In the genomic region with DNA sequence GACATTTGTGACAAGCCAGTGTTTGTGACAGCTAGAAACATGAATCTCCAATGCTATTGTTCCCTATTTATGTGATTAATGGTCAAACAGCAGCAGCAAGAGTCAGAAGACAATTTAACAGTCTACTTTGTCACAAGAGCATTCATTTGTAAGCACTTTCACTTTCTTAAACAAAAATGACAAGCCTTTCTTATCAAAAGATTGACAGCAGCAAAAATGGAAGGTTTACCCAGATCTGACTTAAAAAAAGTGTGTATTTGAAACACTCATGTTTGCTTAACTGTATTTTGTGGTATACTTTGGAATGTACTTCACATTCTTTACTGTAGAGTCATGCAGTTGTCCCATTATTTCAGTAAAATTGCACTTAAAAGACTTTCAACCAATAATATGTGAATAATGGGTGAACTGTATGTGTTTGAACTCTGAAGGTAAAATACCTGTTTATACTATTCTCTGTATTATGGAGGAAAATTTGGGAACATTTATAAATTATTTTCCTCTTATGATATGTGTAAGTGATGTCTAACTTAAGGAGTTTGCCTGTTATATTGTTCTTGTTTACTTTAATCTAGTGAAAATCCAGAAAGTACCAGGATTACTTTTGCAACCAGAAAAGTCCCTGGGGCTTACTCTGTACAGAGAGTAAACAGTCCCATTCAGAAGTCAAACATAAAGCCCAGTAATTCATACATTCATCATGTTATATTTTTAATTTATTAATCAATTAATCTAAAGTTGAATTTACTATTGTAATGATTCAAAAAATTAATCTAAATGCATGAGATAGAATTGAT, we compare ENCODE assay signal across 11 cellular contexts.
DNase-seq lines count a peak whose midpoint lies in the region; ATAC-seq, FAIRE-seq and TF ChIP-seq lines count a peak whose summit lies in the region.
"Had no signal": no experiment of that assay in that cellular context is flagged by ENCODE, and none has a peak within 500 bp of the region (broad histone marks: within the 10 kb centered on the region; RNA-seq: fewer than 3 reads in every experiment).

No MANE protein-coding gene starts in this region.

- TF ChIP-seq CTCF in AG04449 (IDR thresholded peaks at IDR 0.05; ENCODE audit: insufficient read depth, low read length, missing control alignments) (no peak), GM12878 (IDR thresholded peaks at IDR 0.05 in 2 of 3, conservative IDR thresholded peaks at IDR 0.05 in 1 of 3; ENCODE audit: control insufficient read depth in 2 of 3, extremely low read depth in 1 of 3, insufficient read depth in 1 of 3, low read depth in 3 of 3, low read length in 3 of 3) (no peak), GM10248 (IDR thresholded peaks at IDR 0.05; ENCODE audit: control extremely low read depth, extremely low read depth, low read depth, missing control alignments) (no peak)

- H3K79me2 ChIP-seq in GM12878 (ENCODE audit: control insufficient read depth, insufficient read depth, low read length), result no peaks in the 10 kb centered on the region

- DNase-seq in AG04449 (ENCODE audit: low read depth, low spot score) (peak; percentile 5), GM12878 (ENCODE audit: low read depth, low spot score) (no peak), kidney tubule cell (ENCODE audit: low spot score) (peak; percentile 87), SHP77 (lab: John Stamatoyannopoulos, UW) (no peak), mucosa of gallbladder (ENCODE audit: low spot score) (no peak), GM10248 (ENCODE audit: extremely low spot score) (no peak)
- DNase-seq: activated CD4-positive, alpha-beta T cell treated with anti-CD3 and anti-CD28 coated beads, Interleukin-2, amount 50 U/mL, for 48 hours; stimulated activated naive B cell treated with anti-CD40 and anti-IgM and Interleukin-4, amounts not matched to agents 10 μg/mL and 1 μg/mL and 100 μg/mL, for 72 hours had no signal

- H3K9ac ChIP-seq in HUES48 (ENCODE audit: low read depth, low read length) (no peak overlapping the region), GM12878 (ENCODE audit: control insufficient read depth, insufficient read depth, low read length) (no peak overlapping the region)
- H3K9ac ChIP-seq: BLaER1 had no signal

- CTCF ChIA-PET in AG04449 (lab: Yijun Ruan, JAX), result no interaction called here
- CTCF ChIA-PET in GM12878 (lab: Yijun Ruan, JAX), result no interaction called here
- CTCF ChIA-PET in GM10248 (lab: Yijun Ruan, JAX), result no interaction called here

- H3K27me3 ChIP-seq in HUES48 (ENCODE audit: control insufficient read depth, insufficient read depth, low read length) (no peaks in the 10 kb centered on the region), GM12878 (replicated peaks in 1 of 2; ENCODE audit: control insufficient read depth in 2 of 2, insufficient read depth in 2 of 2, low read length in 1 of 2) (no peaks in the 10 kb centered on the region)
- H3K27me3 ChIP-seq: BLaER1 had no signal

- H2AFZ ChIP-seq in GM12878 (ENCODE audit: control insufficient read depth, low read depth, low read length), result no peak overlapping the region

- H3K36me3 ChIP-seq in HUES48 (ENCODE audit: control insufficient read depth, insufficient read depth, low read length), result no peaks in the 10 kb centered on the region
- no peaks in the 10 kb centered on the region for H3K36me3 ChIP-seq in GM12878 (ENCODE audit: control insufficient read depth in 2 of 2, insufficient read depth in 2 of 2, low read length in 1 of 2)
- H3K36me3 ChIP-seq: BLaER1 had no signal

- FAIRE-seq in GM12878 (lab: Jason Lieb, UNC), result no peak

- H3K4me1 ChIP-seq in HUES48 (ENCODE audit: control insufficient read depth, insufficient read depth, low read length), result peaks cover 4% of the 10 kb centered on the region; the same call in 1 of the 2 replicates
- no peaks in the 10 kb centered on the region for H3K4me1 ChIP-seq in GM12878 (ENCODE audit: control insufficient read depth, insufficient read depth, low read length)
- H3K4me1 ChIP-seq: BLaER1 had no signal

- H3K4me2 ChIP-seq in GM12878 (ENCODE audit: control insufficient read depth, insufficient read depth), result no peak overlapping the region
- H3K4me2 ChIP-seq: BLaER1 had no signal

- no TSS peak for BruUV-seq in GM12878 (replicated peaks; lab: Mats Ljungman, UMichigan)

- H3K9me3 ChIP-seq in HUES48 (ENCODE audit: control insufficient read depth, insufficient read depth, low read length) (no peaks in the 10 kb centered on the region), GM12878 (replicated peaks; ENCODE audit: control insufficient read depth, insufficient read depth, low read length) (no peaks in the 10 kb centered on the region)
- H3K9me3 ChIP-seq: BLaER1 had no signal

- H3K4me3 ChIP-seq in AG04449 (ENCODE audit: low read depth, low read length) (no peak overlapping the region; the same call in 1 of the 2 replicates), HUES48 (ENCODE audit: low read depth, low read length) (no peak overlapping the region), GM12878 (no peak overlapping the region)
- H3K4me3 ChIP-seq: BLaER1 had no signal

- H3K27ac ChIP-seq in HUES48 (ENCODE audit: low read depth, low read length) (peak overlapping the region; percentile 20), GM12878 (ENCODE audit: control insufficient read depth, insufficient read depth) (no peak overlapping the region)
- H3K27ac ChIP-seq: BLaER1 had no signal

- H4K20me1 ChIP-seq in GM12878 (ENCODE audit: control insufficient read depth, insufficient read depth), result no peaks in the 10 kb centered on the region
- H4K20me1 ChIP-seq: BLaER1 had no signal

- intact Hi-C loops in GM12878 (cut with micrococcal nuclease; ENCODE audit: unreplicated experiment), result no loop called here

- in situ Hi-C loops in GM12878 (cut with MboI), result no loop called here

- RAD21 ChIA-PET in GM12878 (lab: Charles Lee; ENCODE audit: unreplicated experiment), result no interaction called here

- TF ChIP-seq EP300 in GM12878 (IDR thresholded peaks at IDR 0.05; ENCODE audit: borderline replicate concordance in 1 of 2, control insufficient read depth in 1 of 2, low read depth in 2 of 2, low read length in 2 of 2), result no peak

- ATAC-seq in GM12878 (no peak), GM19328 (IDR thresholded peaks at IDR 0.05; ENCODE audit: unreplicated experiment) (no peak)
- ATAC-seq: stimulated activated naive B cell treated with anti-CD40 and anti-IgM and Interleukin-4, amounts not matched to agents 10 μg/mL and 1 μg/mL and 100 μg/mL, for 72 hours had no signal

- no peak for TF ChIP-seq POLR2A in GM12878 (IDR thresholded peaks at IDR 0.05; ENCODE audit: low read depth, low read length)

- POLR2A ChIA-PET in AG04449 (lab: Yijun Ruan, JAX) (no interaction called here), GM12878 (lab: Charles Lee) (no interaction called here), GM10248 (lab: Yijun Ruan, JAX) (no interaction called here)

- TF ChIP-seq RAD21 in GM12878 (IDR thresholded peaks at IDR 0.05; ENCODE audit: insufficient read depth, low read depth, low read length), result 0 out of 2 replicates have a peak, but pooled peaks have one; percentile 1

- SMC1A ChIA-PET in GM12878 (lab: Charles Lee; ENCODE audit: uncharacterized antibody, unreplicated experiment), result no interaction called here

TF ChIP-seq in GM12878, 131 proteins besides CTCF, POLR2A, EP300 and RAD21:
- TF ChIP-seq NRF1 (conservative IDR thresholded peaks at IDR 0.05; ENCODE audit: low read depth, low read length), result no peak
- TF ChIP-seq, protein P1, sequence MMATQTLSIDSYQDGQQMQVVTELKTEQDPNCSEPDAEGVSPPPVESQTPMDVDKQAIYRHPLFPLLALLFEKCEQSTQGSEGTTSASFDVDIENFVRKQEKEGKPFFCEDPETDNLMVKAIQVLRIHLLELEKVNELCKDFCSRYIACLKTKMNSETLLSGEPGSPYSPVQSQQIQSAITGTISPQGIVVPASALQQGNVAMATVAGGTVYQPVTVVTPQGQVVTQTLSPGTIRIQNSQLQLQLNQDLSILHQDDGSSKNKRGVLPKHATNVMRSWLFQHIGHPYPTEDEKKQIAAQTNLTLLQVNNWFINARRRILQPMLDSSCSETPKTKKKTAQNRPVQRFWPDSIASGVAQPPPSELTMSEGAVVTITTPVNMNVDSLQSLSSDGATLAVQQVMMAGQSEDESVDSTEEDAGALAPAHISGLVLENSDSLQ (IDR thresholded peaks at IDR 0.05), result peak; percentile 29; the same call in 1 of the 2 replicates
TF ChIP-seq in GM12878: peak in this region for 1.

Comparison
In these comparisons a context has a peak if more than half of its experiments do, and no peak if none do; other contexts are left out.
1. DNase-seq: peak in AG04449 (single experiment) and kidney tubule cell (single experiment); none in GM12878 (single experiment), SHP77 (0 of 2), mucosa of gallbladder (single experiment) and GM10248 (single experiment).